Comparison of ENCODE assay signal across 11 cellular contexts in genomic region chr11:102920118-102920684, GRCh38. TPM values are rescaled to one million over a fixed set of nuclear protein-coding genes. Genes with fewer than 3 reads are reported as not detected.
DNase-seq lines count a peak whose midpoint lies in the region; ATAC-seq and TF ChIP-seq lines count a peak whose summit lies in the region.
"Had no signal": no experiment of that assay in that cellular context is flagged by ENCODE, and none has a peak within 500 bp of the region (broad histone marks: within the 10 kb centered on the region; RNA-seq: fewer than 3 reads in every experiment).

No MANE protein-coding gene starts in this region.

- no peaks in the 10 kb centered on the region for H3K9me3 ChIP-seq in T-helper 17 cell (ENCODE audit: control insufficient read depth, low read length, poor library complexity, severe bottlenecking)

- ATAC-seq in GM19467 (IDR thresholded peaks at IDR 0.05; ENCODE audit: unreplicated experiment) (peak; percentile 65), HG03097 (IDR thresholded peaks at IDR 0.05; ENCODE audit: low FRiP score, unreplicated experiment) (peak; percentile 55), T-helper 17 cell (peak; percentile 39)

- no peak for TF ChIP-seq CTCF in GM10248 (IDR thresholded peaks at IDR 0.05; ENCODE audit: control extremely low read depth, extremely low read depth, low read depth, missing control alignments)

- DNase-seq in GM10248 (ENCODE audit: extremely low spot score) (peak; percentile 22), T-helper 17 cell (no peak), NCI-H82 (lab: John Stamatoyannopoulos, UW) (no peak)
- DNase-seq in activated CD8-positive, alpha-beta memory T cell treated with anti-CD3 and anti-CD28 coated beads for 24 hours, result no peak
- DNase-seq in stimulated activated CD4-positive, alpha-beta T cell treated with anti-CD3 and anti-CD28 coated beads, Interleukin-4, amount 100 ng/mL, for 4 hours, result no peak
- no peak for DNase-seq in effector CD4-positive, alpha-beta T cell
- DNase-seq: kidney had no signal

- peaks cover 8% of the 10 kb centered on the region for H3K4me1 Mint-ChIP-seq in T-helper 17 cell

- H3K27me3 Mint-ChIP-seq in T-helper 17 cell, result peaks cover 49% of the 10 kb centered on the region

- CTCF ChIA-PET in GM10248 (lab: Yijun Ruan, JAX), result interaction anchor here (1.1 to 2.4 kb wide), 6 partner anchors 9 to 229 kb away, joined by 3 to 10 read pairs (median 5); no protein-coding TSS in a partner anchor

- POLR2A ChIA-PET in GM10248 (lab: Yijun Ruan, JAX), result no interaction called here

- no peak overlapping the region for H3K27ac Mint-ChIP-seq in T-helper 17 cell

- H3K36me3 Mint-ChIP-seq in T-helper 17 cell (ENCODE audit: low read depth), result no peaks in the 10 kb centered on the region

- H3K4me3 Mint-ChIP-seq in T-helper 17 cell, result no peak overlapping the region

RNA-seq across cellular contexts. Expression of gene MMP13, which starts 35.3 kb away (rescaled TPM):
- total RNA-seq in T-helper 17 cell, result not detected
- total RNA-seq: kidney, OCI-LY7, urinary bladder had no signal

RNA-seq across cellular contexts. Expression of gene MMP12, which starts 45.4 kb away (rescaled TPM):
- total RNA-seq in T-helper 17 cell, result not detected
- total RNA-seq: kidney, OCI-LY7 had no signal
